ENCODE assay signal across 22 cellular contexts in the genomic region with DNA sequence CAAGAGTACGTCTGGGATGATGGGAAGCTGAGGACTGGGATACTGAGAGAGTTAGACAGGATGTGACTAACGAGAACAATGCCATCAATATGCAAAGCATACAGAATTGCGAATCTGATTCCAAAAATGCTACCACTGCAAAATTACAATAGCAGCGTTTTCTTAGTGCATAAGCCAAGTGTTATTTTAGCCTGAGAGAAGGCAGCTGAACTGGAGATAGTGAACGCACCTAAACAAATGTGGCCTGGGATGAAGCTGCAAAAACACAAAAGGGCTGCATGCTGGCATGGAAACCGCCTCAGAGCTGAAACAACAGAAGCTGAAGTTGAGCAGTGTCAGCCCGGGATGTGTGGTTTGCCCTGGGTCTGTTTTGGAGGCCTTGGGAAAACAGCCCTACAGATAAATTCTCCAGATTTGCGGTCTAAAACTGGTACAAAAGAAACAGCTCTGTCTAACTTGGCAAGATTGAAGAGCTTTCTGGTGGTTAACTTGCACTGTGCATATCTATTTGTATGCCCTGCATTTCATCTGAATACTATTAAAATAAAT. TPM values are rescaled to one million over a fixed set of nuclear protein-coding genes. Genes with fewer than 3 reads are reported as not detected.
A peak's percentile ranks its signal among the peaks of the same experiment; 100 is the strongest.
DNase-seq lines count a peak whose midpoint lies in the region; ATAC-seq and TF ChIP-seq lines count a peak whose summit lies in the region.
"Had no signal": no experiment of that assay in that cellular context is flagged by ENCODE, and none has a peak within 500 bp of the region (broad histone marks: within the 10 kb centered on the region; RNA-seq: fewer than 3 reads in every experiment).

No MANE protein-coding gene starts in this region.

- H4K8ac ChIP-seq in neuronal stem cell (ENCODE audit: low read depth, low read length): no peak overlapping the region

- no peaks in the 10 kb centered on the region for H3K9me2 ChIP-seq in SK-N-SH

- H3K27me3 ChIP-seq in SK-N-SH (ENCODE audit: insufficient read depth): no peaks in the 10 kb centered on the region
- peaks cover 23% of the 10 kb centered on the region for H3K27me3 ChIP-seq in endodermal cell (ENCODE audit: control insufficient read depth, insufficient read depth, low read length, poor library complexity, severe bottlenecking)
- H3K27me3 ChIP-seq in neuronal stem cell (ENCODE audit: control insufficient read depth in 3 of 3, insufficient read depth in 3 of 3, low read depth in 1 of 3, low read length in 3 of 3): no peaks in the 10 kb centered on the region
- no peaks in the 10 kb centered on the region for H3K27me3 ChIP-seq in body of pancreas
- no peaks in the 10 kb centered on the region for H3K27me3 ChIP-seq in CD8-positive, alpha-beta T cell (ENCODE audit: insufficient read depth, low read length)
- H3K27me3 ChIP-seq: adrenal gland; BLaER1 treated with 17β-estradiol and CSF1 and Interleukin-3, amounts not matched to agents 10 nM and 100 nM; colonic mucosa; heart right ventricle; MG63; right atrium auricular region had no signal

- H2AK5ac ChIP-seq in neuronal stem cell (ENCODE audit: low read depth, low read length): no peak overlapping the region

- H3K23ac ChIP-seq in neuronal stem cell (ENCODE audit: low read depth, low read length, poor library complexity): no peak overlapping the region

- intact Hi-C loops in body of pancreas (cut with DNase I): no loop called here
- intact Hi-C loops in CD8-positive, alpha-beta T cell (cut with DNase I, micrococcal nuclease): no loop called here

- H3K9ac ChIP-seq in SK-N-SH (no peak overlapping the region), endodermal cell (ENCODE audit: extremely low read depth, low read length, poor library complexity, severe bottlenecking) (no peak overlapping the region), neuronal stem cell (ENCODE audit: low read depth, low read length, poor library complexity) (no peak overlapping the region)
- H3K9ac ChIP-seq: BLaER1 treated with 17β-estradiol and CSF1 and Interleukin-3, amounts not matched to agents 10 nM and 100 nM had no signal

- H3K27ac ChIP-seq in SK-N-SH (ENCODE audit: low read depth in 2 of 2, low read length in 1 of 2) (peak overlapping the region; percentile 64 to 89), endodermal cell (ENCODE audit: low read depth, low read length) (peak overlapping the region; percentile 50), neuronal stem cell (replicated peaks; ENCODE audit: low read length) (no peak overlapping the region), body of pancreas (no peak overlapping the region)
- H3K27ac ChIP-seq in CD8-positive, alpha-beta T cell (ENCODE audit: low read depth, low read length): no peak overlapping the region
- H3K27ac ChIP-seq: adrenal gland; BLaER1 treated with 17β-estradiol and CSF1 and Interleukin-3, amounts not matched to agents 10 nM and 100 nM; colonic mucosa; heart right ventricle; right atrium auricular region had no signal

- H3K9me3 Mint-ChIP-seq in endodermal cell: no peaks in the 10 kb centered on the region
- peaks cover 11% of the 10 kb centered on the region for H3K9me3 Mint-ChIP-seq in type B pancreatic cell
- H3K9me3 Mint-ChIP-seq in CD8-positive, alpha-beta T cell: no peaks in the 10 kb centered on the region

- H3K4me3 ChIP-seq in SK-N-SH (ENCODE audit: low read depth in 2 of 2, low read length in 1 of 2) (no peak overlapping the region), endodermal cell (ENCODE audit: low read length) (no peak overlapping the region), neuronal stem cell (ENCODE audit: low read length in 2 of 2) (peak overlapping the region in 1 of 2 donors; percentile 9), body of pancreas (no peak overlapping the region)
- no peak overlapping the region for H3K4me3 ChIP-seq in CD8-positive, alpha-beta T cell (ENCODE audit: low read depth, low read length)
- H3K4me3 ChIP-seq: adrenal gland; BLaER1 treated with 17β-estradiol and CSF1 and Interleukin-3, amounts not matched to agents 10 nM and 100 nM; colonic mucosa; GM12878; heart right ventricle; MG63; right atrium auricular region had no signal

- H3K9me3 ChIP-seq in SK-N-SH: no peaks in the 10 kb centered on the region
- no peaks in the 10 kb centered on the region for H3K9me3 ChIP-seq in endodermal cell (ENCODE audit: control insufficient read depth, low read length)
- peaks cover 0 to 2% of the 10 kb centered on the region in 2 donors for H3K9me3 ChIP-seq in neuronal stem cell (replicated peaks in 1 of 2; ENCODE audit: control insufficient read depth in 2 of 2, insufficient read depth in 1 of 2, low read depth in 1 of 2, low read length in 2 of 2)
- H3K9me3 ChIP-seq in body of pancreas: no peaks in the 10 kb centered on the region
- H3K9me3 ChIP-seq in CD8-positive, alpha-beta T cell (ENCODE audit: low read length): no peaks in the 10 kb centered on the region
- H3K9me3 ChIP-seq: adrenal gland; BLaER1 treated with 17β-estradiol and CSF1 and Interleukin-3, amounts not matched to agents 10 nM and 100 nM; colonic mucosa; heart right ventricle; MG63; right atrium auricular region had no signal

- H3K4ac ChIP-seq in neuronal stem cell (ENCODE audit: low read length): no peak overlapping the region

- POLR2A ChIA-PET in SK-N-SH (lab: Yijun Ruan, JAX): no interaction called here
- POLR2A ChIA-PET in CD8-positive, alpha-beta T cell (lab: Charles Lee): no interaction called here

- ATAC-seq in body of pancreas (no peak), HG02623 (IDR thresholded peaks at IDR 0.05; ENCODE audit: unreplicated experiment) (no peak)
- ATAC-seq in CD8-positive, alpha-beta T cell: no peak
- ATAC-seq: esophagus mucosa, GM12878 had no signal

- H3K27ac Mint-ChIP-seq in endodermal cell (no peak overlapping the region), type B pancreatic cell (no peak overlapping the region)
- H3K27ac Mint-ChIP-seq in CD8-positive, alpha-beta T cell: no peak overlapping the region

- H4K20me1 ChIP-seq in SK-N-SH (ENCODE audit: insufficient read depth): no peaks in the 10 kb centered on the region
- H4K20me1 ChIP-seq: BLaER1 treated with 17β-estradiol and CSF1 and Interleukin-3, amounts not matched to agents 10 nM and 100 nM had no signal

- no peak overlapping the region for H2BK5ac ChIP-seq in neuronal stem cell (ENCODE audit: low read length)

- DNase-seq in Daoy (ENCODE audit: low read depth): peak; percentile 48
- DNase-seq in SK-N-SH: peak; percentile 41
- no peak for DNase-seq in endodermal cell
- peak; percentile 48 for DNase-seq in neuronal stem cell (ENCODE audit: low spot score)
- DNase-seq in type B pancreatic cell (ENCODE audit: extremely low spot score, unreplicated experiment): no peak
- no peak for DNase-seq in body of pancreas
- no peak for DNase-seq in CD8-positive, alpha-beta T cell
- DNase-seq: activated CD4-positive, alpha-beta T cell treated with anti-CD3 and anti-CD28 coated beads, Interleukin-2, amount 50 U/mL, for 4 hours; activated T-cell treated with anti-CD3 and anti-CD28 coated beads, Interleukin-2, amount 50 U/mL, for 48 hours; adrenal gland; colonic mucosa; DMS79 treated with DMSO at 0.1 percent for 48 hours; heart right ventricle; MG63; NCI-H1694 treated with DMSO at 0.1 percent for 48 hours; NCI-H526; stimulated activated CD4-positive, alpha-beta T cell treated with anti-CD3 and anti-CD28 coated beads, Interleukin-4, amount 100 ng/mL, for 4 hours had no signal

- no peak overlapping the region for H3K14ac ChIP-seq in neuronal stem cell (ENCODE audit: low read length)

- whole genome bisulfite sequencing in SK-N-SH (ENCODE audit: low lambda C conversion rate): 17% methylated on average over 8 of the region's 8 CpGs
- WGBS in endodermal cell (ENCODE audit: insufficient coverage in 1 of 2, insufficient read length in 1 of 2), 2 experiments: 49 to 86% methylated on average over 7 to 8 of the region's 8 CpGs
- no CpG with 5 or more reads among the region's 8 CpGs for WGBS in neuronal stem cell (ENCODE audit: extremely low coverage in 2 of 2, insufficient read length in 2 of 2, insufficient replicate concordance in 1 of 2), 2 donors
- 72 to 73% methylated on average over 8 of the region's 8 CpGs for WGBS in body of pancreas, 2 donors

- no peak overlapping the region for H2BK120ac ChIP-seq in neuronal stem cell (ENCODE audit: low read depth, low read length)

- no peak overlapping the region for H3K4me3 Mint-ChIP-seq in endodermal cell
- no peak overlapping the region for H3K4me3 Mint-ChIP-seq in type B pancreatic cell
- H3K4me3 Mint-ChIP-seq in CD8-positive, alpha-beta T cell: no peak overlapping the region

- no peaks in the 10 kb centered on the region for H3K79me1 ChIP-seq in neuronal stem cell (ENCODE audit: low read depth, low read length)

- H3K36me3 ChIP-seq in SK-N-SH (replicated peaks in 1 of 2; ENCODE audit: control insufficient read depth in 1 of 2, insufficient read depth in 2 of 2, low read length in 1 of 2) (no peaks in the 10 kb centered on the region), endodermal cell (ENCODE audit: control insufficient read depth, insufficient read depth, low read length) (no peaks in the 10 kb centered on the region), neuronal stem cell (replicated peaks in 1 of 2; ENCODE audit: control insufficient read depth in 2 of 2, insufficient read depth in 2 of 2, low read length in 2 of 2) (no peaks in the 10 kb centered on the region), body of pancreas (replicated peaks in 1 of 2; ENCODE audit: insufficient read depth in 1 of 2, low read depth in 2 of 2) (no peaks in the 10 kb centered on the region)
- H3K36me3 ChIP-seq in CD8-positive, alpha-beta T cell (ENCODE audit: insufficient read depth, low read length): no peaks in the 10 kb centered on the region
- H3K36me3 ChIP-seq: adrenal gland; BLaER1 treated with 17β-estradiol and CSF1 and Interleukin-3, amounts not matched to agents 10 nM and 100 nM; colonic mucosa; heart right ventricle; MG63; right atrium auricular region had no signal

- H2AFZ ChIP-seq in SK-N-SH (ENCODE audit: low read depth): no peak overlapping the region
- H2AFZ ChIP-seq in neuronal stem cell (ENCODE audit: low read length): peak overlapping the region; percentile 58

- TF ChIP-seq CTCF in SK-N-SH (IDR thresholded peaks at IDR 0.05): no peak
- no peak for TF ChIP-seq CTCF in endodermal cell (conservative IDR thresholded peaks at IDR 0.05)
- no peak for TF ChIP-seq CTCF in type B pancreatic cell (conservative IDR thresholded peaks at IDR 0.05)
- no peak for TF ChIP-seq CTCF in body of pancreas (IDR thresholded peaks at IDR 0.05)
- TF ChIP-seq CTCF in CD8-positive, alpha-beta T cell (IDR thresholded peaks at IDR 0.05): no peak

- no peak overlapping the region for H3K18ac ChIP-seq in neuronal stem cell (ENCODE audit: low read length)

- H4K91ac ChIP-seq in neuronal stem cell (ENCODE audit: low read depth, low read length, poor library complexity): no peak overlapping the region

- H3K27me3 Mint-ChIP-seq in endodermal cell (ENCODE audit: insufficient read depth) (peaks cover 6% of the 10 kb centered on the region), type B pancreatic cell (no peaks in the 10 kb centered on the region)
- H3K27me3 Mint-ChIP-seq in CD8-positive, alpha-beta T cell (ENCODE audit: low read depth): peaks cover 6% of the 10 kb centered on the region

- no peak for TF ChIP-seq POLR2A in body of pancreas (IDR thresholded peaks at IDR 0.05)

- H3K36me3 Mint-ChIP-seq in endodermal cell (ENCODE audit: low read depth) (no peaks in the 10 kb centered on the region), type B pancreatic cell (peaks cover 13% of the 10 kb centered on the region)
- H3K36me3 Mint-ChIP-seq in CD8-positive, alpha-beta T cell: no peaks in the 10 kb centered on the region

- peak; percentile 31 to 68; a peak in 3 of 4 replicates for TF ChIP-seq EP300 in SK-N-SH (IDR thresholded peaks at IDR 0.05; ENCODE audit: borderline replicate concordance in 1 of 2, low read depth in 1 of 2, low read length in 1 of 2)

- CTCF ChIA-PET in SK-N-SH (lab: Yijun Ruan, JAX): interaction anchor here (1.1 kb wide), 1 partner anchor 10 kb away, joined by 4 read pairs; no protein-coding TSS in a partner anchor
- CTCF ChIA-PET in CD8-positive, alpha-beta T cell (lab: Charles Lee): no interaction called here

- H3K4me1 Mint-ChIP-seq in endodermal cell (peaks cover 21% of the 10 kb centered on the region), type B pancreatic cell (ENCODE audit: unreplicated experiment) (peaks cover 22% of the 10 kb centered on the region)
- H3K4me1 Mint-ChIP-seq in CD8-positive, alpha-beta T cell (ENCODE audit: low read depth): no peaks in the 10 kb centered on the region

- TF ChIP-seq RAD21 in SK-N-SH (IDR thresholded peaks at IDR 0.05; ENCODE audit: low read length): 0 out of 2 replicates have a peak, but pooled peaks have one; percentile 7

- H3K4me1 ChIP-seq in SK-N-SH (ENCODE audit: control insufficient read depth in 1 of 2, insufficient read depth in 2 of 2, low read depth in 1 of 2, low read length in 1 of 2) (peaks cover 0 to 13% of the 10 kb centered on the region in 2 experiments; a peak in 2 of 4 replicates), endodermal cell (ENCODE audit: control insufficient read depth, insufficient read depth, low read length) (peaks cover 7% of the 10 kb centered on the region), neuronal stem cell (ENCODE audit: control insufficient read depth in 2 of 2, insufficient read depth in 1 of 2, low read depth in 1 of 2, low read length in 2 of 2) (peaks cover 5 to 15% of the 10 kb centered on the region in 2 donors), body of pancreas (no peaks in the 10 kb centered on the region)
- no peaks in the 10 kb centered on the region for H3K4me1 ChIP-seq in CD8-positive, alpha-beta T cell (ENCODE audit: insufficient read depth, low read length)
- H3K4me1 ChIP-seq: adrenal gland; BLaER1 treated with 17β-estradiol and CSF1 and Interleukin-3, amounts not matched to agents 10 nM and 100 nM; colonic mucosa; heart right ventricle; right atrium auricular region had no signal

- no peak overlapping the region for H2BK12ac ChIP-seq in neuronal stem cell (ENCODE audit: low read length)

- H2BK15ac ChIP-seq in neuronal stem cell (ENCODE audit: low read length): no peak overlapping the region

- H3K4me2 ChIP-seq in SK-N-SH (peak overlapping the region; percentile 32; the same call in 1 of the 2 replicates), neuronal stem cell (ENCODE audit: insufficient read depth, low read length, poor library complexity, severe bottlenecking) (no peak overlapping the region)
- H3K4me2 ChIP-seq: BLaER1 treated with 17β-estradiol and CSF1 and Interleukin-3, amounts not matched to agents 10 nM and 100 nM had no signal

- no peaks in the 10 kb centered on the region for H3K79me2 ChIP-seq in SK-N-SH (ENCODE audit: insufficient read depth)

- H3F3A ChIP-seq in SK-N-SH (replicated peaks; ENCODE audit: insufficient read depth): peaks cover 9% of the 10 kb centered on the region

RNA-seq across cellular contexts. Expression of a gene that starts 45.5 kb away (rescaled TPM):
- total RNA-seq in Daoy (2014; rRNA removed; shearing (Covaris generic)): 6.7 and 8.5 TPM in 2 replicates
- 8.1 and 11.0 TPM in 2 replicates for polyA plus RNA-seq in SK-N-SH (2012; rRNA removed)
- 9.8 and 10.6 TPM in 2 replicates for polyA plus RNA-seq in SK-N-SH (2012; cell fraction: cytosol; rRNA removed)
- polyA plus RNA-seq in SK-N-SH (2012; cell fraction: nucleus; rRNA removed): 5.3 and 7.6 TPM in 2 replicates
- 1 to 10 TPM; 6.7 to 8.5 TPM for total RNA-seq in endodermal cell
- 6.9 TPM for polyA plus RNA-seq in endodermal cell (2013, experiment 1 of 2)
- 6.4 TPM for polyA plus RNA-seq in endodermal cell (2013, experiment 2 of 2)
- 3.3 TPM for polyA plus RNA-seq in neuronal stem cell (2013, experiment 1 of 2)
- polyA plus RNA-seq in neuronal stem cell (2013, experiment 2 of 2): 2.9 TPM
- 11.7 and 16.4 TPM in 2 replicates for total RNA-seq in type B pancreatic cell (ENCODE audit: low replicate concordance)
- total RNA-seq in body of pancreas: 1 to 10 TPM in 1 of 2 donors, under 1 TPM in 1; 0.99 to 2.9 TPM
- not detected for total RNA-seq in CD8-positive, alpha-beta T cell
- total RNA-seq: GM12878 had no signal
- polyA plus RNA-seq: GM12878 had no signal

Comparison
In these comparisons a context has a peak if more than half of its experiments do, and no peak if none do; other contexts are left out.
1. DNase-seq: peak in Daoy (single experiment), SK-N-SH (single experiment) and neuronal stem cell (single experiment); none in endodermal cell (single experiment), type B pancreatic cell (single experiment), body of pancreas (0 of 4) and CD8-positive, alpha-beta T cell (0 of 7).
2. H3K27ac ChIP-seq: peak in SK-N-SH (2 of 2) and endodermal cell (single experiment); none in neuronal stem cell (single experiment), body of pancreas (0 of 4) and CD8-positive, alpha-beta T cell (single experiment).